ENCODE assay signal across 8 cellular contexts in genomic region chrX:80807606-80808159, GRCh38. TPM values are rescaled to one million over a fixed set of nuclear protein-coding genes. Genes with fewer than 3 reads are reported as not detected.
DNase-seq lines count a peak whose midpoint lies in the region; ATAC-seq lines count a peak whose summit lies in the region.

No MANE protein-coding gene starts in this region.

- H3K36me3 ChIP-seq in H7 (replicated peaks; ENCODE audit: control insufficient read depth, insufficient read depth, low read length) (no peaks in the 10 kb centered on the region), stomach smooth muscle (ENCODE audit: control insufficient read depth in 2 of 2, insufficient read depth in 2 of 2, low read length in 2 of 2) (no peaks in the 10 kb centered on the region)

- H3K4me3 Mint-ChIP-seq in activated T-helper 17 cell treated with anti-CD3 and anti-CD28 coated beads, Interleukin-2, amount 50 U/mL, for 72 hours, result peak overlapping the region; percentile 90
- peak overlapping the region; percentile 89 to 95 (median 90) for H3K4me3 Mint-ChIP-seq in immature natural killer cell

- no peaks in the 10 kb centered on the region for H3K4me1 Mint-ChIP-seq in activated T-helper 17 cell treated with anti-CD3 and anti-CD28 coated beads, Interleukin-2, amount 50 U/mL, for 72 hours
- H3K4me1 Mint-ChIP-seq in immature natural killer cell, result peaks cover 33 to 59% of the 10 kb centered on the region in 2 donors

- H3K9ac ChIP-seq in stomach smooth muscle (ENCODE audit: low read length in 2 of 2), result peak overlapping the region; percentile 52 to 75

- H3K27ac Mint-ChIP-seq in activated T-helper 17 cell treated with anti-CD3 and anti-CD28 coated beads, Interleukin-2, amount 50 U/mL, for 72 hours, result peak overlapping the region; percentile 89
- peak overlapping the region; percentile 91 to 97 (median 94) for H3K27ac Mint-ChIP-seq in immature natural killer cell

- ATAC-seq in activated T-helper 17 cell treated with anti-CD3 and anti-CD28 coated beads, Interleukin-2, amount 50 U/mL, for 72 hours (replicated peaks), result no peak
- no peak for ATAC-seq in GM18868 (IDR thresholded peaks at IDR 0.05; ENCODE audit: unreplicated experiment)

- H3K9me3 ChIP-seq in stomach smooth muscle (ENCODE audit: control insufficient read depth in 2 of 2, low read length in 2 of 2), result no peaks in the 10 kb centered on the region

- peak; percentile 23 for DNase-seq in 8988T
- no peak for DNase-seq in H7
- peak in 1 of 3 donors; percentile 2 for DNase-seq in immature natural killer cell
- no peak for DNase-seq in midbrain (lab: John Stamatoyannopoulos, UW)
- no peak for DNase-seq in A172 (ENCODE audit: low spot score)

- H3K27me3 Mint-ChIP-seq in activated T-helper 17 cell treated with anti-CD3 and anti-CD28 coated beads, Interleukin-2, amount 50 U/mL, for 72 hours, result no peaks in the 10 kb centered on the region
- H3K27me3 Mint-ChIP-seq in immature natural killer cell (ENCODE audit: low read depth in 3 of 3), result peaks cover 14 to 22% (median 15%) of the 10 kb centered on the region in 3 donors

- H3K27ac ChIP-seq in stomach smooth muscle (ENCODE audit: low read length), result peak overlapping the region; percentile 68

- H3K9me3 Mint-ChIP-seq in activated T-helper 17 cell treated with anti-CD3 and anti-CD28 coated beads, Interleukin-2, amount 50 U/mL, for 72 hours, result no peaks in the 10 kb centered on the region
- H3K9me3 Mint-ChIP-seq in immature natural killer cell, result peaks cover 0 to 5% (median 0%) of the 10 kb centered on the region in 6 donors

- H3K4me3 ChIP-seq in H7 (ENCODE audit: insufficient read depth, low read depth, low read length) (peak overlapping the region; percentile 56), stomach smooth muscle (ENCODE audit: low read length in 2 of 2) (peak overlapping the region; percentile 83 to 92)

- H3K27me3 ChIP-seq in H7 (ENCODE audit: control insufficient read depth, insufficient read depth, low read length) (no peaks in the 10 kb centered on the region), stomach smooth muscle (ENCODE audit: control insufficient read depth in 1 of 2, insufficient read depth in 2 of 2, low read length in 2 of 2) (no peaks in the 10 kb centered on the region)

- H3K4me1 ChIP-seq in stomach smooth muscle (ENCODE audit: control insufficient read depth, insufficient read depth, low read length), result no peaks in the 10 kb centered on the region

- H3K36me3 Mint-ChIP-seq in activated T-helper 17 cell treated with anti-CD3 and anti-CD28 coated beads, Interleukin-2, amount 50 U/mL, for 72 hours (ENCODE audit: low read depth), result peaks cover 37% of the 10 kb centered on the region
- peaks cover 0 to 4% (median 0%) of the 10 kb centered on the region in 3 donors for H3K36me3 Mint-ChIP-seq in immature natural killer cell

RNA-seq across cellular contexts. Expression of gene BRWD3, which starts 2.0 kb away (rescaled TPM):
- total RNA-seq in H7 (2014; rRNA removed; shearing (Covaris generic)), result 8.0 and 19.5 TPM in 2 replicates
- total RNA-seq in activated T-helper 17 cell treated with anti-CD3 and anti-CD28 coated beads, Interleukin-2, amount 50 U/mL, for 72 hours, result 10 to 100 TPM; 21.2 to 76.3 TPM
- polyA plus RNA-seq in immature natural killer cell, result 1 to 10 TPM; 3.1 to 6.7 (median 5.5) TPM
- 0.90 and 2.2 TPM in 2 replicates for total RNA-seq in A172 (2014; rRNA removed; shearing (Covaris generic))
